8 cellular contexts compared by ENCODE assay signal in genomic region chr6:31619805-31620585, GRCh38. TPM values are rescaled to one million over a fixed set of nuclear protein-coding genes. Genes with fewer than 3 reads are reported as not detected.
DNase-seq lines count a peak whose midpoint lies in the region; ATAC-seq and TF ChIP-seq lines count a peak whose summit lies in the region.

No MANE protein-coding gene starts in this region.

- peaks cover 44% of the 10 kb centered on the region for H3K36me3 Mint-ChIP-seq in activated T-helper 2 cell treated with anti-CD3 and anti-CD28 coated beads, Interferon-gamma antibody, Interleukin-2, Interleukin-4, amounts not matched to agents 10 μg/mL and 5 μg/mL and 100 μg/mL, durations not matched to agents 14 hours and 24 hours and 36 hours (ENCODE audit: low read depth)
- peaks cover 0 to 30% (median 4%) of the 10 kb centered on the region in 5 donors for H3K36me3 Mint-ChIP-seq in naive thymus-derived CD4-positive, alpha-beta T cell
- peaks cover 24% of the 10 kb centered on the region for H3K36me3 Mint-ChIP-seq in stimulated activated memory B cell treated with anti-CD40 and anti-IgM and Interleukin-4, amounts not matched to agents 10 μg/mL and 1 μg/mL and 100 μg/mL, for 72 hours

- POLR2A ChIA-PET in naive thymus-derived CD4-positive, alpha-beta T cell (lab: Charles Lee): interaction anchor here (0.6 to 66.4 kb wide), 12 partner anchors 18 to 1806 kb away, joined by 3 to 3078 read pairs (median 4); partner anchors contain the start of genes ATP6V1G2, BAG6, C6orf47 and CSNK2B

- H3K27ac ChIP-seq in naive thymus-derived CD4-positive, alpha-beta T cell (ENCODE audit: low read depth, low read length): peak overlapping the region; percentile 96

- no peaks in the 10 kb centered on the region for H3K27me3 ChIP-seq in naive thymus-derived CD4-positive, alpha-beta T cell (ENCODE audit: control insufficient read depth in 2 of 2, insufficient read depth in 2 of 2, low read length in 2 of 2)

- no peaks in the 10 kb centered on the region for H3K9me3 Mint-ChIP-seq in activated T-helper 2 cell treated with anti-CD3 and anti-CD28 coated beads, Interferon-gamma antibody, Interleukin-2, Interleukin-4, amounts not matched to agents 10 μg/mL and 5 μg/mL and 100 μg/mL, durations not matched to agents 14 hours and 24 hours and 36 hours
- H3K9me3 Mint-ChIP-seq in naive thymus-derived CD4-positive, alpha-beta T cell: peaks cover 0 to 2% (median 0%) of the 10 kb centered on the region in 11 donors
- H3K9me3 Mint-ChIP-seq in stimulated activated memory B cell treated with anti-CD40 and anti-IgM and Interleukin-4, amounts not matched to agents 10 μg/mL and 1 μg/mL and 100 μg/mL, for 72 hours: no peaks in the 10 kb centered on the region

- peaks cover 14 to 23% of the 10 kb centered on the region in 2 donors for H3K4me1 ChIP-seq in naive thymus-derived CD4-positive, alpha-beta T cell (ENCODE audit: control insufficient read depth in 2 of 2, insufficient read depth in 2 of 2, low read length in 2 of 2)

- no peaks in the 10 kb centered on the region for H3K9me3 ChIP-seq in naive thymus-derived CD4-positive, alpha-beta T cell (ENCODE audit: control insufficient read depth in 2 of 3, low read length in 3 of 3)

- H3K4me1 Mint-ChIP-seq in activated T-helper 2 cell treated with anti-CD3 and anti-CD28 coated beads, Interferon-gamma antibody, Interleukin-2, Interleukin-4, amounts not matched to agents 10 μg/mL and 5 μg/mL and 100 μg/mL, durations not matched to agents 14 hours and 24 hours and 36 hours (ENCODE audit: low read depth): peaks cover 39% of the 10 kb centered on the region
- H3K4me1 Mint-ChIP-seq in naive thymus-derived CD4-positive, alpha-beta T cell: peaks cover 26 to 60% (median 53%) of the 10 kb centered on the region in 7 donors
- peaks cover 36% of the 10 kb centered on the region for H3K4me1 Mint-ChIP-seq in stimulated activated memory B cell treated with anti-CD40 and anti-IgM and Interleukin-4, amounts not matched to agents 10 μg/mL and 1 μg/mL and 100 μg/mL, for 72 hours

- no peak for TF ChIP-seq CTCF in LNCaP clone FGC (IDR thresholded peaks at IDR 0.05; ENCODE audit: control insufficient read depth, extremely low read depth, insufficient read depth)
- no peak for TF ChIP-seq CTCF in fibroblast of mammary gland (conservative IDR thresholded peaks at IDR 0.05; ENCODE audit: control insufficient read depth, insufficient read depth, low read depth, low read length)

- H3K4me3 ChIP-seq in LNCaP clone FGC (ENCODE audit: low read depth, low read length): peak overlapping the region; percentile 99
- H3K4me3 ChIP-seq in fibroblast of mammary gland (ENCODE audit: control insufficient read depth, low read depth, low read length): peak overlapping the region; percentile 76
- peak overlapping the region; percentile 90 for H3K4me3 ChIP-seq in naive thymus-derived CD4-positive, alpha-beta T cell (ENCODE audit: low read length)

- ATAC-seq in naive thymus-derived CD4-positive, alpha-beta T cell: peak; percentile 88
- ATAC-seq in stimulated activated memory B cell treated with anti-CD40 and anti-IgM and Interleukin-4, amounts not matched to agents 10 μg/mL and 1 μg/mL and 100 μg/mL, for 72 hours: peak; percentile 96

- intact Hi-C loops in activated T-helper 2 cell treated with anti-CD3 and anti-CD28 coated beads, Interferon-gamma antibody, Interleukin-2, Interleukin-4, amounts not matched to agents 10 μg/mL and 5 μg/mL and 100 μg/mL, durations not matched to agents 14 hours and 24 hours and 36 hours (cut with micrococcal nuclease): loop anchor here (1.0 to 2.0 kb wide), 6 partner anchors 32 to 243 kb away; partner anchors contain the start of genes BAG6, DDX39B and NFKBIL1
- intact Hi-C loops in naive thymus-derived CD4-positive, alpha-beta T cell (cut with micrococcal nuclease): loop anchor here (1.0 to 5.0 kb wide), 24 partner anchors 19 to 1232 kb away; partner anchors contain the start of genes ABHD16A (in 2 of the 2), BAG6 (in 2 of the 2), NELFE (in 2 of the 2) and NFKBIL1 (in 2 of the 2)

- H3K36me3 ChIP-seq in naive thymus-derived CD4-positive, alpha-beta T cell (ENCODE audit: control insufficient read depth in 2 of 3, insufficient read depth in 3 of 3, low read length in 3 of 3): peaks cover 0 to 17% (median 4%) of the 10 kb centered on the region in 3 experiments

- H3K27me3 Mint-ChIP-seq in activated T-helper 2 cell treated with anti-CD3 and anti-CD28 coated beads, Interferon-gamma antibody, Interleukin-2, Interleukin-4, amounts not matched to agents 10 μg/mL and 5 μg/mL and 100 μg/mL, durations not matched to agents 14 hours and 24 hours and 36 hours (ENCODE audit: low read depth): no peaks in the 10 kb centered on the region
- H3K27me3 Mint-ChIP-seq in naive thymus-derived CD4-positive, alpha-beta T cell: no peaks in the 10 kb centered on the region
- no peaks in the 10 kb centered on the region for H3K27me3 Mint-ChIP-seq in stimulated activated memory B cell treated with anti-CD40 and anti-IgM and Interleukin-4, amounts not matched to agents 10 μg/mL and 1 μg/mL and 100 μg/mL, for 72 hours

- peak overlapping the region; percentile 94 for H3K27ac Mint-ChIP-seq in activated T-helper 2 cell treated with anti-CD3 and anti-CD28 coated beads, Interferon-gamma antibody, Interleukin-2, Interleukin-4, amounts not matched to agents 10 μg/mL and 5 μg/mL and 100 μg/mL, durations not matched to agents 14 hours and 24 hours and 36 hours
- peak overlapping the region; percentile 95 to 99 (median 96) for H3K27ac Mint-ChIP-seq in naive thymus-derived CD4-positive, alpha-beta T cell
- peak overlapping the region; percentile 88 for H3K27ac Mint-ChIP-seq in stimulated activated memory B cell treated with anti-CD40 and anti-IgM and Interleukin-4, amounts not matched to agents 10 μg/mL and 1 μg/mL and 100 μg/mL, for 72 hours

- CTCF ChIA-PET in naive thymus-derived CD4-positive, alpha-beta T cell (lab: Charles Lee): interaction anchor here (0.6 to 0.7 kb wide), 2 partner anchors 32 to 1097 kb away, joined by 3 read pairs; partner anchors contain the start of gene BAG6

- H3K4me3 Mint-ChIP-seq in activated T-helper 2 cell treated with anti-CD3 and anti-CD28 coated beads, Interferon-gamma antibody, Interleukin-2, Interleukin-4, amounts not matched to agents 10 μg/mL and 5 μg/mL and 100 μg/mL, durations not matched to agents 14 hours and 24 hours and 36 hours (ENCODE audit: low read depth): peak overlapping the region; percentile 81
- peak overlapping the region; percentile 87 to 97 (median 93) for H3K4me3 Mint-ChIP-seq in naive thymus-derived CD4-positive, alpha-beta T cell
- peak overlapping the region; percentile 82 for H3K4me3 Mint-ChIP-seq in stimulated activated memory B cell treated with anti-CD40 and anti-IgM and Interleukin-4, amounts not matched to agents 10 μg/mL and 1 μg/mL and 100 μg/mL, for 72 hours

- DNase-seq in EL (peak; percentile 100), H4 (ENCODE audit: low spot score) (peak; percentile 99), LNCaP clone FGC (ENCODE audit: low read depth) (peak; percentile 97), RPMI8226 (peak; percentile 99), fibroblast of mammary gland (ENCODE audit: low read depth) (peak; percentile 98)
- peak; percentile 98 for DNase-seq in activated T-helper 2 cell treated with anti-CD3 and anti-CD28 coated beads, Interferon-gamma antibody, Interleukin-2, Interleukin-4, amounts not matched to agents 10 μg/mL and 5 μg/mL and 100 μg/mL, durations not matched to agents 14 hours and 24 hours and 36 hours (ENCODE audit: low spot score)
- DNase-seq in naive thymus-derived CD4-positive, alpha-beta T cell: peak; percentile 81 to 97 (median 94)

RNA-seq across cellular contexts. Expression of gene PRRC2A, which starts 0.5 kb away (rescaled TPM):
- 26.2 and 36.1 TPM in 2 replicates for total RNA-seq in H4 (2014; rRNA removed; shearing (Covaris generic))
- 298 and 304 TPM in 2 replicates for total RNA-seq in activated T-helper 2 cell treated with anti-CD3 and anti-CD28 coated beads, Interferon-gamma antibody, Interleukin-2, Interleukin-4, amounts not matched to agents 10 μg/mL and 5 μg/mL and 100 μg/mL, durations not matched to agents 14 hours and 24 hours and 36 hours
- total RNA-seq in naive thymus-derived CD4-positive, alpha-beta T cell: 100 to 1,000 TPM; 203 to 238 (median 226) TPM
- 1 to 10 TPM; 3.9 to 8.2 TPM for polyA plus RNA-seq in naive thymus-derived CD4-positive, alpha-beta T cell

RNA-seq across cellular contexts. Expression of gene AIF1, which starts 5.0 kb away (rescaled TPM):
- total RNA-seq in H4 (2014; rRNA removed; shearing (Covaris generic)): not detected in 2 replicates
- total RNA-seq in activated T-helper 2 cell treated with anti-CD3 and anti-CD28 coated beads, Interferon-gamma antibody, Interleukin-2, Interleukin-4, amounts not matched to agents 10 μg/mL and 5 μg/mL and 100 μg/mL, durations not matched to agents 14 hours and 24 hours and 36 hours: 71.8 and 78.2 TPM in 2 replicates
- total RNA-seq in naive thymus-derived CD4-positive, alpha-beta T cell: 100 to 1,000 TPM in 1 of 5 experiments, 10 to 100 TPM in 4; 33.1 to 160 (median 62.0) TPM
- polyA plus RNA-seq in naive thymus-derived CD4-positive, alpha-beta T cell: 100 to 1,000 TPM; 140 to 182 TPM

RNA-seq across cellular contexts. Expression of gene NCR3, which starts 27.2 kb away (rescaled TPM):
- not detected in 2 replicates for total RNA-seq in H4 (2014; rRNA removed; shearing (Covaris generic))
- 8.0 and 9.3 TPM in 2 replicates for total RNA-seq in activated T-helper 2 cell treated with anti-CD3 and anti-CD28 coated beads, Interferon-gamma antibody, Interleukin-2, Interleukin-4, amounts not matched to agents 10 μg/mL and 5 μg/mL and 100 μg/mL, durations not matched to agents 14 hours and 24 hours and 36 hours
- 10 to 100 TPM in 2 of 5 experiments, 1 to 10 TPM in 2, under 1 TPM in 1; 0.97 to 47.1 (median 6.7) TPM for total RNA-seq in naive thymus-derived CD4-positive, alpha-beta T cell
- 10 to 100 TPM; 11.0 to 19.7 TPM for polyA plus RNA-seq in naive thymus-derived CD4-positive, alpha-beta T cell

RNA-seq across cellular contexts. Expression of gene BAG6, which starts 32.5 kb away (rescaled TPM):
- total RNA-seq in H4 (2014; rRNA removed; shearing (Covaris generic)): 122 and 138 TPM in 2 replicates
- 330 and 335 TPM in 2 replicates for total RNA-seq in activated T-helper 2 cell treated with anti-CD3 and anti-CD28 coated beads, Interferon-gamma antibody, Interleukin-2, Interleukin-4, amounts not matched to agents 10 μg/mL and 5 μg/mL and 100 μg/mL, durations not matched to agents 14 hours and 24 hours and 36 hours
- total RNA-seq in naive thymus-derived CD4-positive, alpha-beta T cell: 100 to 1,000 TPM; 260 to 321 (median 280) TPM
- polyA plus RNA-seq in naive thymus-derived CD4-positive, alpha-beta T cell: 10 to 100 TPM; 14.4 to 24.3 TPM

RNA-seq across cellular contexts. Expression of gene LST1, which starts 33.9 kb away (rescaled TPM):
- total RNA-seq in H4 (2014; rRNA removed; shearing (Covaris generic)): not detected in 2 replicates
- 10.2 and 14.6 TPM in 2 replicates for total RNA-seq in activated T-helper 2 cell treated with anti-CD3 and anti-CD28 coated beads, Interferon-gamma antibody, Interleukin-2, Interleukin-4, amounts not matched to agents 10 μg/mL and 5 μg/mL and 100 μg/mL, durations not matched to agents 14 hours and 24 hours and 36 hours
- 100 to 1,000 TPM in 2 of 5 experiments, 10 to 100 TPM in 3; 15.1 to 234 (median 32.0) TPM for total RNA-seq in naive thymus-derived CD4-positive, alpha-beta T cell
- polyA plus RNA-seq in naive thymus-derived CD4-positive, alpha-beta T cell: 10 to 100 TPM in 1 of 2 donors, 1 to 10 TPM in 1; 8.4 to 15.3 TPM

Comparison
In these comparisons a context has a peak if more than half of its experiments do, and no peak if none do; other contexts are left out.
1. Peak in every context shown above with its lines: DNase-seq, ATAC-seq, H3K4me3 ChIP-seq and H3K27ac ChIP-seq.
2. RNA of gene AIF1, which starts 5.0 kb away (total RNA-seq): 71.8 to 78.2 TPM in activated T-helper 2 cell treated with anti-CD3 and anti-CD28 coated beads, Interferon-gamma antibody, Interleukin-2, Interleukin-4, amounts not matched to agents 10 μg/mL and 5 μg/mL and 100 μg/mL, durations not matched to agents 14 hours and 24 hours and 36 hours and 33.1 to 160 TPM in naive thymus-derived CD4-positive, alpha-beta T cell; not detected in H4; every median in the first group is over 10 times any median in the second.